Comparison of ENCODE assay signal across 23 cellular contexts in the genomic region with DNA sequence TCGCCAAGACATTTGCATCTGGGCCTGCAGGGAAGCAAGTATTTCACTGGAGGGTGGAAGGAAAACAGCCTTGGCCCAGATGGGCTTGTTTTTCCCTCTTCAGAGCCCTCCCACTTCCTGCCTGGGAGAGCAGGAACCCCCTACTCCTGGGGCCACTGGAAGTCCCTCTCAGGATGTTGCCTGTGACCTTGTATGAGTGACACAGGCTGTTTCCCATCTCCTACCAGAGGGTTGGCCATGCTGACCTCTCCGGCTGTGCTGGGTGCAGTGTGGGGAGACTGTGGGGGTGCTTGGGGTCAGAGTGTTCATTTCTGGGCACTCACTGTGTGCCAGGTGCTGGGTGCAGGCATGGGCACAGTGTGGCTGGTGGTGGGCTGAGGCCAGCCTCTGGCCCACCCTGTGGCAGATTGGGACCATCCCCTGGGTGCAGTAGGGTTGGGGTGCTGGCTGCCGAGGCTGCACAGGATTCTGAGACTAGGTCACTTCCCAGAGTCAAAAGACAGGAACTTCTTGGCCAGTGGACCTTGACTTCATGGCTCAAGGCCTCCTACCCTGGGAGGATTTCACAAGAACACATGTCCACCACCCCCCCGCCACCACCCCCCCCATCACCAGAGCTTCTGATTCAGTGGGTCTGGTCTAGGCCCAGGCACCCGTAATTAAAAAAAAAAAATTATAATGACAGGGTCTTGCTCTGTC. TPM values are rescaled to one million over a fixed set of nuclear protein-coding genes. Genes with fewer than 3 reads are reported as not detected.
DNase-seq lines count a peak whose midpoint lies in the region; ATAC-seq and TF ChIP-seq lines count a peak whose summit lies in the region.
"Had no signal": no experiment of that assay in that cellular context is flagged by ENCODE, and none has a peak within 500 bp of the region (broad histone marks: within the 10 kb centered on the region; RNA-seq: fewer than 3 reads in every experiment).

No MANE protein-coding gene starts in this region.

- no peaks in the 10 kb centered on the region for H3K9me3 Mint-ChIP-seq in naive thymus-derived CD8-positive, alpha-beta T cell
- H3K9me3 Mint-ChIP-seq in progenitor cell of endocrine pancreas (ENCODE audit: low read depth): no peaks in the 10 kb centered on the region
- H3K9me3 Mint-ChIP-seq: CD4-positive, CD25-positive, alpha-beta regulatory T cell had no signal

- DNase-seq in Right ventricle myocardium inferior (ENCODE audit: missing footprints) (no peak), cardiac septum (ENCODE audit: low spot score) (no peak), left ventricle myocardium superior (no peak), progenitor cell of endocrine pancreas (ENCODE audit: low spot score, unreplicated experiment) (no peak), GM20000 (ENCODE audit: low spot score) (no peak)
- no peak for DNase-seq in naive thymus-derived CD8-positive, alpha-beta T cell
- DNase-seq: 8988T; activated effector memory CD4-positive, alpha-beta T cell treated with Interleukin-2 at 50 U/mL for 16 hours; amniotic stem cell; CD4-positive, CD25-positive, alpha-beta regulatory T cell; EL; glutamatergic neuron; GOT3; NCI-H187 treated with DMSO at 0.1 percent for 48 hours; NCI-H524 treated with DMSO at 0.1 percent for 48 hours; PC-3; stimulated activated CD4-positive, alpha-beta T cell treated with anti-CD3 and anti-CD28 coated beads, Interleukin-1b, Interleukin-23, amount 100 ng/mL, for 48 hours; testis had no signal

- peaks cover 62% of the 10 kb centered on the region for H3K4me1 ChIP-seq in rectal smooth muscle tissue (ENCODE audit: control insufficient read depth, insufficient read depth, low read length)
- H3K4me1 ChIP-seq: testis had no signal

- H3K4me3 ChIP-seq in rectal smooth muscle tissue (ENCODE audit: low read length): no peak overlapping the region
- H3K4me3 ChIP-seq: testis had no signal

- H3K4me3 Mint-ChIP-seq in naive thymus-derived CD8-positive, alpha-beta T cell: no peak overlapping the region
- H3K4me3 Mint-ChIP-seq in progenitor cell of endocrine pancreas (ENCODE audit: low read depth): no peak overlapping the region
- H3K4me3 Mint-ChIP-seq: CD4-positive, CD25-positive, alpha-beta regulatory T cell had no signal

- H3K36me3 ChIP-seq in rectal smooth muscle tissue (ENCODE audit: control insufficient read depth, insufficient read depth, low read length): no peaks in the 10 kb centered on the region

- peaks cover 0 to 21% (median 4%) of the 10 kb centered on the region in 4 donors for H3K4me1 Mint-ChIP-seq in naive thymus-derived CD8-positive, alpha-beta T cell
- peaks cover 9% of the 10 kb centered on the region for H3K4me1 Mint-ChIP-seq in progenitor cell of endocrine pancreas (ENCODE audit: low read depth)

- H3K27me3 ChIP-seq in rectal smooth muscle tissue (ENCODE audit: control insufficient read depth, insufficient read depth, low read length): no peaks in the 10 kb centered on the region
- H3K27me3 ChIP-seq: testis had no signal

- ATAC-seq in Right ventricle myocardium inferior (peak; percentile 49), left ventricle myocardium superior (peak; percentile 70), HG03571 (IDR thresholded peaks at IDR 0.05; ENCODE audit: unreplicated experiment) (no peak)
- ATAC-seq in naive thymus-derived CD8-positive, alpha-beta T cell: no peak
- ATAC-seq: PC-3 had no signal

- no peak overlapping the region for H3K9ac ChIP-seq in rectal smooth muscle tissue (ENCODE audit: low read length)

- no peak for TF ChIP-seq CTCF in progenitor cell of endocrine pancreas (IDR thresholded peaks at IDR 0.05; ENCODE audit: unreplicated experiment)
- TF ChIP-seq CTCF in GM20000 (IDR thresholded peaks at IDR 0.05; ENCODE audit: extremely low read depth, missing control alignments): no peak

- H3K27me3 Mint-ChIP-seq in naive thymus-derived CD8-positive, alpha-beta T cell: peaks cover 0 to 11% (median 2%) of the 10 kb centered on the region in 5 donors
- H3K27me3 Mint-ChIP-seq in progenitor cell of endocrine pancreas: no peaks in the 10 kb centered on the region
- H3K27me3 Mint-ChIP-seq: CD4-positive, CD25-positive, alpha-beta regulatory T cell had no signal

- peak overlapping the region; percentile 65 for H3K27ac ChIP-seq in rectal smooth muscle tissue (ENCODE audit: low read depth, low read length)
- H3K27ac ChIP-seq: epithelial cell of prostate, testis had no signal

- intact Hi-C loops in Right ventricle myocardium inferior (cut with DNase I): loop anchor here (5.0 kb wide), 1 partner anchor 46 kb away; no protein-coding TSS in a partner anchor
- intact Hi-C loops in cardiac septum (cut with DNase I): no loop called here
- intact Hi-C loops in left ventricle myocardium superior (cut with micrococcal nuclease): no loop called here

- H3K27ac Mint-ChIP-seq in naive thymus-derived CD8-positive, alpha-beta T cell: peak overlapping the region in 1 of 10 donors; percentile 29
- H3K27ac Mint-ChIP-seq in progenitor cell of endocrine pancreas: no peak overlapping the region

- POLR2A ChIA-PET in naive thymus-derived CD8-positive, alpha-beta T cell (lab: Charles Lee): interaction anchor here (0.6 kb wide), 1 partner anchor 51 kb away, joined by 6 read pairs; no protein-coding TSS in a partner anchor

- H3K36me3 Mint-ChIP-seq in naive thymus-derived CD8-positive, alpha-beta T cell: no peaks in the 10 kb centered on the region
- H3K36me3 Mint-ChIP-seq in progenitor cell of endocrine pancreas (ENCODE audit: insufficient read depth): no peaks in the 10 kb centered on the region

RNA-seq across cellular contexts. Expression of gene TSPAN15, which starts 10.2 kb away (rescaled TPM):
- total RNA-seq in Right ventricle myocardium inferior (11.8 TPM), cardiac septum (6.9 TPM), left ventricle myocardium superior (8.3 TPM), progenitor cell of endocrine pancreas (14.7 and 17.9 TPM in 2 replicates)
- under 1 TPM; 0.55 to 0.68 TPM for total RNA-seq in naive thymus-derived CD8-positive, alpha-beta T cell
- 1 to 10 TPM in 1 of 3 donors, under 1 TPM in 1, not detected in 1; 0.92 to 1.1 TPM for polyA plus RNA-seq in naive thymus-derived CD8-positive, alpha-beta T cell

RNA-seq across cellular contexts. Expression of gene TACR2, which starts 44.8 kb away (rescaled TPM):
- total RNA-seq in Right ventricle myocardium inferior (0.19 TPM), cardiac septum (0.13 TPM), left ventricle myocardium superior (not detected), progenitor cell of endocrine pancreas (not detected in 2 replicates)
- total RNA-seq in naive thymus-derived CD8-positive, alpha-beta T cell: not detected
- polyA plus RNA-seq in naive thymus-derived CD8-positive, alpha-beta T cell: not detected
- total RNA-seq: activated CD8-positive, alpha-beta memory T cell treated with anti-CD3 and anti-CD28 coated beads for 36 hours; CD4-positive, CD25-positive, alpha-beta regulatory T cell; MCF 10A had no signal

Comparison
In these comparisons a context has a peak if more than half of its experiments do, and no peak if none do; other contexts are left out.
1. ATAC-seq: peak in Right ventricle myocardium inferior (single experiment) and left ventricle myocardium superior (single experiment); none in naive thymus-derived CD8-positive, alpha-beta T cell (0 of 2) and HG03571 (single experiment).